32 cellular contexts compared by ENCODE assay signal in the genomic region with DNA sequence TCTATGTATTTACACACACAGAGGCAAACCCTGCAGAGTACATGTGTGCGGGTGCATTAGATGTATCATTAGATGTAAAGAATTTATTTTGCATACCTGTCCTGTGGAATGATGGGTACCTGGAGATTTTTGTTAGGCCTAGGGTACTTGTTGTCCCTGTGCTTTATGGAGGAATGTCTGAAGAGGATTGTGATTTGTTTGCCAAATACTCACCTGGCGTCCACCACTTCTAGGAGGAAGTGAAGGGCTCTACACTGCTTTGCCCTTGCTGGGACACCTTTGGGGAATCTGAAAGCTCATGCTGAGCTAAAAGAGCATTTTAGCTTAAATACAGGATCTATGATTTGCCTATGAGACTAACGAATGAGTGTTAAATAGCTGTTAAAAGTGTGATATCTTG.
"Had no signal": no experiment of that assay in that cellular context is flagged by ENCODE, and none has a peak within 500 bp of the region (broad histone marks: within the 10 kb centered on the region; RNA-seq: fewer than 3 reads in every experiment).

No MANE protein-coding gene starts in this region.

- H3K27ac Mint-ChIP-seq: activated B cell treated with CpG ODN at 0.5 μM for 24 hours; activated CD4-positive, alpha-beta memory T cell treated with anti-CD3 and anti-CD28 coated beads for 36 hours; activated CD4-positive, alpha-beta T cell treated with anti-CD3 and anti-CD28 coated beads, Interleukin-2, amount 10 ng/mL, durations not matched to agents 24 days and 14 days; activated CD8-positive, alpha-beta memory T cell treated with anti-CD3 and anti-CD28 coated beads, Interleukin-2, amount 10 ng/mL, durations not matched to agents 7 days and 5 days; activated CD8-positive, alpha-beta T cell treated with anti-CD3 and anti-CD28 coated beads, Interleukin-2, amount 10 ng/mL, durations not matched to agents 7 days and 5 days; activated naive CD4-positive, alpha-beta T cell treated with anti-CD3 and anti-CD28 coated beads, Interleukin-2, amount 10 ng/mL, durations not matched to agents 7 days and 5 days; activated naive CD4-positive, alpha-beta T cell treated with anti-CD3 and anti-CD28 coated beads, Interleukin-2, amount 50 U/mL, for 72 hours; activated naive CD8-positive, alpha-beta T cell treated with anti-CD3 and anti-CD28 coated beads, Interleukin-2, amount 10 ng/mL, durations not matched to agents 7 days and 5 days; activated T-cell treated with anti-CD3 and anti-CD28 coated beads, Interleukin-2, amount 50 U/mL, for 24 hours; activated T-cell treated with anti-CD3 and anti-CD28 coated beads, Interleukin-2, amount 50 U/mL, for 72 hours; brain; dendritic cell treated with granulocyte-macrophage colony-stimulating factor and Interleukin-4, amounts not matched to agents 40 ng/mL and 50 ng/mL, for 4 days; endodermal cell; T-helper 17 cell; T-helper 2 cell treated with Interferon-gamma antibody and Interleukin-4, amounts not matched to agents 5 μg/mL and 100 μg/mL, for 36 hours had no signal

- H3K4me3 Mint-ChIP-seq: activated B cell treated with CpG ODN at 0.5 μM for 24 hours; activated CD4-positive, alpha-beta memory T cell treated with anti-CD3 and anti-CD28 coated beads for 36 hours; activated CD4-positive, alpha-beta T cell treated with anti-CD3 and anti-CD28 coated beads, Interleukin-2, amount 10 ng/mL, durations not matched to agents 24 days and 14 days; activated CD8-positive, alpha-beta memory T cell treated with anti-CD3 and anti-CD28 coated beads, Interleukin-2, amount 10 ng/mL, durations not matched to agents 7 days and 5 days; activated CD8-positive, alpha-beta T cell treated with anti-CD3 and anti-CD28 coated beads, Interleukin-2, amount 10 ng/mL, durations not matched to agents 7 days and 5 days; activated naive CD4-positive, alpha-beta T cell treated with anti-CD3 and anti-CD28 coated beads, Interleukin-2, amount 10 ng/mL, durations not matched to agents 7 days and 5 days; activated naive CD8-positive, alpha-beta T cell treated with anti-CD3 and anti-CD28 coated beads, Interleukin-2, amount 10 ng/mL, durations not matched to agents 7 days and 5 days; activated T-cell treated with anti-CD3 and anti-CD28 coated beads, Interleukin-2, amount 50 U/mL, for 24 hours; activated T-cell treated with anti-CD3 and anti-CD28 coated beads, Interleukin-2, amount 50 U/mL, for 72 hours; brain; dendritic cell treated with granulocyte-macrophage colony-stimulating factor and Interleukin-4, amounts not matched to agents 40 ng/mL and 50 ng/mL, for 4 days; endodermal cell; T-helper 17 cell; T-helper 2 cell treated with Interferon-gamma antibody and Interleukin-4, amounts not matched to agents 5 μg/mL and 100 μg/mL, for 36 hours had no signal

- H3K27me3 ChIP-seq: ascending aorta, breast epithelium, cardiac muscle cell, colonic mucosa, dorsolateral prefrontal cortex had no signal

- H3K36me3 ChIP-seq: ascending aorta, breast epithelium, cardiac muscle cell, colonic mucosa, WERI-Rb-1 had no signal

- H3K27me3 Mint-ChIP-seq: activated B cell treated with CpG ODN at 0.5 μM for 24 hours; activated CD4-positive, alpha-beta memory T cell treated with anti-CD3 and anti-CD28 coated beads for 36 hours; activated CD8-positive, alpha-beta memory T cell treated with anti-CD3 and anti-CD28 coated beads, Interleukin-2, amount 10 ng/mL, durations not matched to agents 7 days and 5 days; activated naive CD8-positive, alpha-beta T cell treated with anti-CD3 and anti-CD28 coated beads, Interleukin-2, amount 10 ng/mL, durations not matched to agents 7 days and 5 days; activated T-cell treated with anti-CD3 and anti-CD28 coated beads, Interleukin-2, amount 50 U/mL, for 24 hours; brain; dendritic cell treated with granulocyte-macrophage colony-stimulating factor and Interleukin-4, amounts not matched to agents 40 ng/mL and 50 ng/mL, for 4 days had no signal

- H3K4me1 Mint-ChIP-seq: activated B cell treated with CpG ODN at 0.5 μM for 24 hours; activated CD8-positive, alpha-beta memory T cell treated with anti-CD3 and anti-CD28 coated beads, Interleukin-2, amount 10 ng/mL, durations not matched to agents 7 days and 5 days; activated naive CD4-positive, alpha-beta T cell treated with anti-CD3 and anti-CD28 coated beads, Interleukin-2, amount 10 ng/mL, durations not matched to agents 7 days and 5 days; activated naive CD8-positive, alpha-beta T cell treated with anti-CD3 and anti-CD28 coated beads, Interleukin-2, amount 10 ng/mL, durations not matched to agents 7 days and 5 days; brain had no signal

- H3K4me1 ChIP-seq: ascending aorta, breast epithelium, colonic mucosa had no signal

- H3K4me3 ChIP-seq: ascending aorta, breast epithelium, cardiac muscle cell, colonic mucosa, dorsolateral prefrontal cortex had no signal

- H3K27ac ChIP-seq: ascending aorta, breast epithelium, cardiac muscle cell, colonic mucosa, dorsolateral prefrontal cortex, WERI-Rb-1 had no signal

- H3K36me3 Mint-ChIP-seq: activated CD4-positive, alpha-beta memory T cell treated with anti-CD3 and anti-CD28 coated beads for 36 hours; activated CD8-positive, alpha-beta memory T cell treated with anti-CD3 and anti-CD28 coated beads, Interleukin-2, amount 10 ng/mL, durations not matched to agents 7 days and 5 days; activated naive CD4-positive, alpha-beta T cell treated with anti-CD3 and anti-CD28 coated beads, Interleukin-2, amount 10 ng/mL, durations not matched to agents 7 days and 5 days; activated naive CD4-positive, alpha-beta T cell treated with anti-CD3 and anti-CD28 coated beads, Interleukin-2, amount 50 U/mL, for 72 hours; brain had no signal

- DNase-seq: activated B cell treated with CpG ODN at 0.5 μM for 24 hours; activated CD4-positive, alpha-beta memory T cell treated with anti-CD3 and anti-CD28 coated beads for 36 hours; activated CD4-positive, alpha-beta T cell treated with anti-CD3 and anti-CD28 coated beads, Interleukin-2, amount 10 ng/mL, durations not matched to agents 24 days and 14 days; activated CD8-positive, alpha-beta memory T cell treated with anti-CD3 and anti-CD28 coated beads, Interleukin-2, amount 10 ng/mL, durations not matched to agents 7 days and 5 days; activated CD8-positive, alpha-beta memory T cell treated with anti-CD3 and anti-CD28 coated beads, Interleukin-2, amount 50 U/mL, for 4 hours; activated CD8-positive, alpha-beta T cell treated with anti-CD3 and anti-CD28 coated beads, Interleukin-2, amount 10 ng/mL, durations not matched to agents 7 days and 5 days; activated gamma-delta T cell; activated naive CD4-positive, alpha-beta T cell; activated naive CD4-positive, alpha-beta T cell treated with anti-CD3 and anti-CD28 coated beads, Interleukin-2, amount 10 ng/mL, durations not matched to agents 7 days and 5 days; activated naive CD8-positive, alpha-beta T cell treated with anti-CD3 and anti-CD28 coated beads, Interleukin-2, amount 10 ng/mL, durations not matched to agents 7 days and 5 days; activated T-cell treated with anti-CD3 and anti-CD28 coated beads, Interleukin-2, amount 50 U/mL, for 24 hours; activated T-cell treated with anti-CD3 and anti-CD28 coated beads, Interleukin-2, amount 50 U/mL, for 72 hours; central memory CD4-positive, alpha-beta T cell; cerebellar nuclear complex; colonic mucosa; dorsolateral prefrontal cortex; effector memory CD4-positive, alpha-beta T cell; endodermal cell; foreskin fibroblast; T-helper 1 cell; T-helper 17 cell; T1000; WERI-Rb-1 had no signal

- ATAC-seq: activated CD4-positive, CD25-positive, alpha-beta regulatory T cell treated with anti-CD3 and anti-CD28 coated beads, Interleukin-2, amount 50 U/mL, for 24 hours; activated CD8-positive, alpha-beta memory T cell treated with anti-CD3 and anti-CD28 coated beads, Interleukin-2, amount 10 ng/mL, durations not matched to agents 7 days and 5 days; activated CD8-positive, alpha-beta T cell treated with anti-CD3 and anti-CD28 coated beads, Interleukin-2, amount 10 ng/mL, durations not matched to agents 7 days and 5 days; activated naive CD4-positive, alpha-beta T cell treated with anti-CD3 and anti-CD28 coated beads, Interleukin-2, amount 50 U/mL, for 72 hours; activated T-cell treated with anti-CD3 and anti-CD28 coated beads, Interleukin-2, amount 50 U/mL, for 72 hours; esophagus mucosa; T-helper 17 cell had no signal

- H3K9me3 Mint-ChIP-seq: activated B cell treated with CpG ODN at 0.5 μM for 24 hours; activated naive CD4-positive, alpha-beta T cell treated with anti-CD3 and anti-CD28 coated beads, Interleukin-2, amount 10 ng/mL, durations not matched to agents 7 days and 5 days; T-helper 2 cell treated with Interferon-gamma antibody and Interleukin-4, amounts not matched to agents 5 μg/mL and 100 μg/mL, for 36 hours had no signal

- H3K9me3 ChIP-seq: ascending aorta, breast epithelium, colonic mucosa had no signal
